In genomic region chr17:39244600-39245570, GRCh38 we compare ENCODE assay signal across 9 cellular contexts. TPM values are rescaled to one million over a fixed set of nuclear protein-coding genes. Genes with fewer than 3 reads are reported as not detected.
DNase-seq lines count a peak whose midpoint lies in the region; ATAC-seq and TF ChIP-seq lines count a peak whose summit lies in the region.
"Had no signal": no experiment of that assay in that cellular context is flagged by ENCODE, and none has a peak within 500 bp of the region (broad histone marks: within the 10 kb centered on the region; RNA-seq: fewer than 3 reads in every experiment).

No MANE protein-coding gene starts in this region.

- no peaks in the 10 kb centered on the region for H3K27me3 ChIP-seq in right lobe of liver

- peak; percentile 95 for TF ChIP-seq CTCF in coronary artery (IDR thresholded peaks at IDR 0.05)
- peak; percentile 88 to 98 (median 96) for TF ChIP-seq CTCF in right lobe of liver (IDR thresholded peaks at IDR 0.05)

- no peaks in the 10 kb centered on the region for H3K9me3 ChIP-seq in right lobe of liver

- ATAC-seq in HG03175 (IDR thresholded peaks at IDR 0.05; ENCODE audit: unreplicated experiment) (peak; percentile 69), right lobe of liver (peak; percentile 85 to 96 (median 90)), GM18498 (IDR thresholded peaks at IDR 0.05; ENCODE audit: unreplicated experiment) (no peak)

- intact Hi-C loops in right lobe of liver (cut with DNase I) = loop anchor here in 1 of 2 donors (5.0 kb wide), 1 partner anchor 38 kb away; no protein-coding TSS in a partner anchor

- no peak overlapping the region for H3K4me3 ChIP-seq in coronary artery
- H3K4me3 ChIP-seq in right lobe of liver = no peak overlapping the region

- DNase-seq in D341Med (ENCODE audit: low spot score) (peak; percentile 86), NCI-H526 treated with DMSO at 0.1 percent for 48 hours (lab: John Stamatoyannopoulos, UW) (peak; percentile 49), coronary artery (ENCODE audit: low spot score) (no peak), right lobe of liver (peak; percentile 80 to 81 (median 80))
- peak; percentile 93 for DNase-seq in activated CD4-positive, alpha-beta T cell treated with anti-CD3 and anti-CD28 coated beads for 48 hours
- DNase-seq in stimulated activated CD4-positive, alpha-beta T cell treated with anti-CD3 and anti-CD28 coated beads, TNF-alpha, amount 100 ng/mL, for 24 hours (ENCODE audit: low read depth in 3 of 3) = peak; percentile 76 to 85 (median 80)

- no peaks in the 10 kb centered on the region for H3K36me3 ChIP-seq in right lobe of liver

- TF ChIP-seq POLR2A in right lobe of liver (IDR thresholded peaks at IDR 0.05) = no peak

- WGBS in right lobe of liver (ENCODE audit: insufficient coverage, low coverage, low lambda C conversion rate, missing lambda C conversion rate) = 50% methylated on average over 4 of the region's 6 CpGs

- H3K27ac ChIP-seq in coronary artery (no peak overlapping the region), right lobe of liver (no peak overlapping the region)

- no peaks in the 10 kb centered on the region for H3K4me1 ChIP-seq in right lobe of liver

RNA-seq across cellular contexts. Expression of gene STAC2, which starts 19.1 kb away (rescaled TPM):
- not detected for total RNA-seq in right lobe of liver
- total RNA-seq: activated CD8-positive, alpha-beta memory T cell treated with anti-CD3 and anti-CD28 coated beads for 36 hours had no signal

RNA-seq across cellular contexts. Expression of gene RPL19, which starts 44.8 kb away (rescaled TPM):
- total RNA-seq in right lobe of liver = 1,000 to 10,000 TPM in 2 of 6 experiments, 100 to 1,000 TPM in 4; 537 to 1,327 (median 627) TPM

RNA-seq across cellular contexts. Expression of gene CACNB1, which starts 47.4 kb away (rescaled TPM):
- total RNA-seq in right lobe of liver = 1 to 10 TPM in 1 of 6 experiments, under 1 TPM in 4, not detected in 1; 0.18 to 1.3 (median 0.27) TPM
